ENCODE assay signal across 8 cellular contexts in the genomic region with DNA sequence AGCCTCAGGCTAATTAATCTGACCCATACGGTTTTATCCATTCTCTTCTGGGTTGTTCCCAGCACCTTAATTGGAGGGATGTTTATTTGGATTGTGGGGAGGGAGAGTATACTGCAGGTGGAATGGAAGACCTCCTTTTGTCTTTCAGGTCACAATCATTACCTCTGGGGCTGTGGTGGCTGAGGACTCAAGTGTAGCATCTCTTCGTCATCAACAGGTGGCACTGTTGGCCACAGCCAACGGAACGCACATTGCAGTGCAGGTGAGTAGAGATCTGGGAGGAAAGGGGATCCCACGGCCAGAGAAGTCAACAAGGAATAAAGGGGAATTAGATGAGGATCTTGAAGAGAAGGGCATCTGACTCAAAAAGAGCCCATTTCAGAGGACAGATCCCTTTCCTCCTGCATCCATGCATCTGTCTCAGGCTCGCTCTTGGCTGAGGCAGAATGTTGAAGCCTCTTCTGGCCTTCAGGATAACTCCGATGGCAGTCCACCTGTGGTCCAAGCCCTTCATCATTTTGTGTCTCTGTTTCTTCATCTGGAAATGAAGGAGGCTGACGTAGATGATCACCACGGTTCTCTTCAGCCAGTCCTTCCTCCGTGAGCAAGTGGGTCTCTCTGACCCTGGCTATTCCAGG. TPM values are rescaled to one million over a fixed set of nuclear protein-coding genes. Genes with fewer than 3 reads are reported as not detected.
DNase-seq lines count a peak whose midpoint lies in the region; ATAC-seq and TF ChIP-seq lines count a peak whose summit lies in the region.

No MANE protein-coding gene starts in this region.

- no peak overlapping the region for H3K4me3 ChIP-seq in HEK293 (ENCODE audit: low read depth, low read length)

- H3K4me1 Mint-ChIP-seq in activated naive CD8-positive, alpha-beta T cell treated with anti-CD3 and anti-CD28 coated beads, Interleukin-2, amount 10 ng/mL, durations not matched to agents 7 days and 5 days: peaks cover 17% of the 10 kb centered on the region

- H3K36me3 Mint-ChIP-seq in activated naive CD8-positive, alpha-beta T cell treated with anti-CD3 and anti-CD28 coated beads, Interleukin-2, amount 10 ng/mL, durations not matched to agents 7 days and 5 days: peaks cover 11% of the 10 kb centered on the region

- H3K9me3 Mint-ChIP-seq in activated naive CD8-positive, alpha-beta T cell treated with anti-CD3 and anti-CD28 coated beads, Interleukin-2, amount 10 ng/mL, durations not matched to agents 7 days and 5 days: no peaks in the 10 kb centered on the region

- no peaks in the 10 kb centered on the region for H3K27me3 Mint-ChIP-seq in activated naive CD8-positive, alpha-beta T cell treated with anti-CD3 and anti-CD28 coated beads, Interleukin-2, amount 10 ng/mL, durations not matched to agents 7 days and 5 days

- H3K27ac Mint-ChIP-seq in activated naive CD8-positive, alpha-beta T cell treated with anti-CD3 and anti-CD28 coated beads, Interleukin-2, amount 10 ng/mL, durations not matched to agents 7 days and 5 days: peak overlapping the region; percentile 43

- DNase-seq in CD1c-positive myeloid dendritic cell (ENCODE audit: extremely low spot score) (peak; percentile 58), OCI-M1 (lab: John Stamatoyannopoulos, UW) (peak; percentile 57), hepatic stellate cell (ENCODE audit: low spot score) (peak; percentile 66), cortex of kidney (lab: John Stamatoyannopoulos, UW) (no peak)
- no peak for DNase-seq in activated naive CD8-positive, alpha-beta T cell treated with anti-CD3 and anti-CD28 coated beads, Interleukin-2, amount 10 ng/mL, durations not matched to agents 7 days and 5 days
- DNase-seq in stimulated activated CD4-positive, alpha-beta T cell treated with anti-CD3 and anti-CD28 coated beads, Interleukin-2, amount 100 ng/mL, for 24 hours: peak; percentile 55 to 61

- no peak overlapping the region for H3K4me3 Mint-ChIP-seq in activated naive CD8-positive, alpha-beta T cell treated with anti-CD3 and anti-CD28 coated beads, Interleukin-2, amount 10 ng/mL, durations not matched to agents 7 days and 5 days

- no peak overlapping the region for H3K27ac ChIP-seq in HEK293 (ENCODE audit: extremely low read depth, low read depth, low read length)

- POLR2A ChIA-PET in HEK293 (lab: Yijun Ruan, JAX): interaction anchor here (0.8 to 1.5 kb wide), 2 partner anchors 35 to 173 kb away, joined by 3 read pairs; a partner anchor contains a TSS
- POLR2A ChIA-PET in activated naive CD8-positive, alpha-beta T cell treated with anti-CD3 and anti-CD28 coated beads, Interleukin-2, amount 10 ng/mL, durations not matched to agents 7 days and 5 days (lab: Charles Lee): no interaction called here

- peak; percentile 86 for TF ChIP-seq CTCF in HEK293 (tag by site-specific recombination; IDR thresholded peaks at IDR 0.05)

- ATAC-seq in activated naive CD8-positive, alpha-beta T cell treated with anti-CD3 and anti-CD28 coated beads, Interleukin-2, amount 10 ng/mL, durations not matched to agents 7 days and 5 days (ENCODE audit: low read depth): peak; percentile 25
- ATAC-seq in GM21619 (IDR thresholded peaks at IDR 0.05; ENCODE audit: unreplicated experiment): no peak

- H3K9me3 ChIP-seq in HEK293 (ENCODE audit: control insufficient read depth, insufficient read depth, low read depth, low read length): no peaks in the 10 kb centered on the region

- H3K36me3 ChIP-seq in HEK293 (ENCODE audit: control insufficient read depth in 2 of 2, insufficient read depth in 1 of 2, low read length in 2 of 2): peaks cover 0 to 60% of the 10 kb centered on the region in 2 experiments; a peak in 2 of 3 replicates

- CTCF ChIA-PET in HEK293 (lab: Yijun Ruan, JAX): interaction anchor here (0.6 to 5.9 kb wide), 21 partner anchors 9 to 174 kb away, joined by 3 to 74 read pairs (median 6); a partner anchor contains a TSS

- H3K4me1 ChIP-seq in HEK293 (ENCODE audit: control insufficient read depth, insufficient read depth, low read length): no peaks in the 10 kb centered on the region

TF ChIP-seq in HEK293, 187 proteins besides CTCF, POLR2A, EP300 and RAD21:
- TF ChIP-seq WT1 (tag by site-specific recombination; IDR thresholded peaks at IDR 0.05): peak; percentile 85
- TF ChIP-seq ZNF660 (tag by site-specific recombination; IDR thresholded peaks at IDR 0.05): 0 out of 2 replicates have a peak, but pooled peaks have one; percentile 38
- peak; percentile 91 for TF ChIP-seq SCRT2 (tag by site-specific recombination; IDR thresholded peaks at IDR 0.05)
- TF ChIP-seq, protein P1, sequence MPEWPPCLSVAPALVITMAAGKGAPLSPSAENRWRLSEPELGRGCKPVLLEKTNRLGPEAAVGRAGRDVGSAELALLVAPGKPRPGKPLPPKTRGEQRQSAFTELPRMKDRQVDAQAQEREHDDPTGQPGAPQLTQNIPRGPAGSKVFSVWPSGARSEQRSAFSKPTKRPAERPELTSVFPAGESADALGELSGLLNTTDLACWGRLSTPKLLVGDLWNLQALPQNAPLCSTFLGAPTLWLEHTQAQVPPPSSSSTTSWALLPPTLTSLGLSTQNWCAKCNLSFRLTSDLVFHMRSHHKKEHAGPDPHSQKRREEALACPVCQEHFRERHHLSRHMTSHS (tag by site-specific recombination; IDR thresholded peaks at IDR 0.05): no peak
- no peak for TF ChIP-seq ZNF561 (tag by site-specific recombination; IDR thresholded peaks at IDR 0.05; ENCODE audit: borderline replicate concordance)
- no peak for TF ChIP-seq ZNF785 (tag by site-specific recombination; IDR thresholded peaks at IDR 0.05)
- TF ChIP-seq ZNF560 (tag by site-specific recombination; IDR thresholded peaks at IDR 0.05; ENCODE audit: borderline replicate concordance): no peak
- TF ChIP-seq GLI2 (tag by site-specific recombination; IDR thresholded peaks at IDR 0.05; ENCODE audit: borderline replicate concordance, low read depth): no peak
- TF ChIP-seq, protein P2, sequence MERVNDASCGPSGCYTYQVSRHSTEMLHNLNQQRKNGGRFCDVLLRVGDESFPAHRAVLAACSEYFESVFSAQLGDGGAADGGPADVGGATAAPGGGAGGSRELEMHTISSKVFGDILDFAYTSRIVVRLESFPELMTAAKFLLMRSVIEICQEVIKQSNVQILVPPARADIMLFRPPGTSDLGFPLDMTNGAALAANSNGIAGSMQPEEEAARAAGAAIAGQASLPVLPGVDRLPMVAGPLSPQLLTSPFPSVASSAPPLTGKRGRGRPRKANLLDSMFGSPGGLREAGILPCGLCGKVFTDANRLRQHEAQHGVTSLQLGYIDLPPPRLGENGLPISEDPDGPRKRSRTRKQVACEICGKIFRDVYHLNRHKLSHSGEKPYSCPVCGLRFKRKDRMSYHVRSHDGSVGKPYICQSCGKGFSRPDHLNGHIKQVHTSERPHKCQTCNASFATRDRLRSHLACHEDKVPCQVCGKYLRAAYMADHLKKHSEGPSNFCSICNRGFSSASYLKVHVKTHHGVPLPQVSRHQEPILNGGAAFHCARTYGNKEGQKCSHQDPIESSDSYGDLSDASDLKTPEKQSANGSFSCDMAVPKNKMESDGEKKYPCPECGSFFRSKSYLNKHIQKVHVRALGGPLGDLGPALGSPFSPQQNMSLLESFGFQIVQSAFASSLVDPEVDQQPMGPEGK (tag by site-specific recombination; IDR thresholded peaks at IDR 0.05): no peak
- TF ChIP-seq HOXA7 (CRISPR knock-in tag; IDR thresholded peaks at IDR 0.05; ENCODE audit: borderline replicate concordance): no peak
- no peak for TF ChIP-seq ZNF791 (tag by site-specific recombination; IDR thresholded peaks at IDR 0.05)
- TF ChIP-seq ZNF776 (tag by site-specific recombination; IDR thresholded peaks at IDR 0.05; ENCODE audit: borderline replicate concordance): no peak
- no peak for TF ChIP-seq ZNF501 (tag by site-specific recombination; IDR thresholded peaks at IDR 0.05)
- TF ChIP-seq GFI1B (tag by site-specific recombination; IDR thresholded peaks at IDR 0.05): no peak
- TF ChIP-seq ZFP41 (tag by site-specific recombination; IDR thresholded peaks at IDR 0.05; ENCODE audit: borderline replicate concordance): no peak
- TF ChIP-seq ZFP3 (tag by site-specific recombination; IDR thresholded peaks at IDR 0.05; ENCODE audit: low read depth): no peak
- TF ChIP-seq ZNF211 (tag by site-specific recombination; IDR thresholded peaks at IDR 0.05; ENCODE audit: low read depth): no peak
- no peak for TF ChIP-seq ZNF391 (tag by site-specific recombination; IDR thresholded peaks at IDR 0.05; ENCODE audit: borderline replicate concordance, low read depth)
- TF ChIP-seq ZNF2 (tag by site-specific recombination; IDR thresholded peaks at IDR 0.05): peak; percentile 100
- TF ChIP-seq ZNF629 (tag by site-specific recombination; IDR thresholded peaks at IDR 0.05): no peak
- TF ChIP-seq YY1 (tag by site-specific recombination; IDR thresholded peaks at IDR 0.05): no peak
- no peak for TF ChIP-seq ZNF830 (tag by site-specific recombination; IDR thresholded peaks at IDR 0.05; ENCODE audit: low read depth)
- TF ChIP-seq RBAK (tag by site-specific recombination; IDR thresholded peaks at IDR 0.05): no peak
- peak; percentile 25; the same call in 1 of the 2 replicates for TF ChIP-seq ZBTB17 (tag by site-specific recombination; IDR thresholded peaks at IDR 0.05)
- no peak for TF ChIP-seq KLF9 (tag by site-specific recombination; IDR thresholded peaks at IDR 0.05; ENCODE audit: low read depth)
- TF ChIP-seq SP7 (tag by site-specific recombination; IDR thresholded peaks at IDR 0.05): no peak
- TF ChIP-seq ZNF654 (tag by site-specific recombination; IDR thresholded peaks at IDR 0.05; ENCODE audit: low read depth): peak; percentile 92
- TF ChIP-seq MZF1 (tag by site-specific recombination; IDR thresholded peaks at IDR 0.05; ENCODE audit: borderline replicate concordance): peak; percentile 36; the same call in 1 of the 2 replicates
- no peak for TF ChIP-seq ZNF48 (tag by site-specific recombination; IDR thresholded peaks at IDR 0.05)
TF ChIP-seq in HEK293: peak in this region for 7.

RNA-seq across cellular contexts. Expression of a gene that starts 3.2 kb away (rescaled TPM):
- 100 to 1,000 TPM; 213 to 216 TPM for total RNA-seq in activated naive CD8-positive, alpha-beta T cell treated with anti-CD3 and anti-CD28 coated beads, Interleukin-2, amount 10 ng/mL, durations not matched to agents 7 days and 5 days

RNA-seq across cellular contexts. Expression of a gene that starts 34.9 kb away (rescaled TPM):
- 10 to 100 TPM; 63.0 to 66.0 TPM for total RNA-seq in activated naive CD8-positive, alpha-beta T cell treated with anti-CD3 and anti-CD28 coated beads, Interleukin-2, amount 10 ng/mL, durations not matched to agents 7 days and 5 days

RNA-seq across cellular contexts. Expression of a gene that starts 47.9 kb away (rescaled TPM):
- total RNA-seq in activated naive CD8-positive, alpha-beta T cell treated with anti-CD3 and anti-CD28 coated beads, Interleukin-2, amount 10 ng/mL, durations not matched to agents 7 days and 5 days: 10 to 100 TPM; 43.0 to 45.9 TPM

Comparison
In these comparisons a context has a peak if more than half of its experiments do, and no peak if none do; other contexts are left out.
1. DNase-seq: peak in CD1c-positive myeloid dendritic cell (single experiment), OCI-M1 (single experiment), hepatic stellate cell (single experiment) and stimulated activated CD4-positive, alpha-beta T cell treated with anti-CD3 and anti-CD28 coated beads, Interleukin-2, amount 100 ng/mL, for 24 hours (2 of 2); none in activated naive CD8-positive, alpha-beta T cell treated with anti-CD3 and anti-CD28 coated beads, Interleukin-2, amount 10 ng/mL, durations not matched to agents 7 days and 5 days (single experiment) and cortex of kidney (single experiment).